10 cellular contexts compared by ENCODE assay signal in the genomic region with DNA sequence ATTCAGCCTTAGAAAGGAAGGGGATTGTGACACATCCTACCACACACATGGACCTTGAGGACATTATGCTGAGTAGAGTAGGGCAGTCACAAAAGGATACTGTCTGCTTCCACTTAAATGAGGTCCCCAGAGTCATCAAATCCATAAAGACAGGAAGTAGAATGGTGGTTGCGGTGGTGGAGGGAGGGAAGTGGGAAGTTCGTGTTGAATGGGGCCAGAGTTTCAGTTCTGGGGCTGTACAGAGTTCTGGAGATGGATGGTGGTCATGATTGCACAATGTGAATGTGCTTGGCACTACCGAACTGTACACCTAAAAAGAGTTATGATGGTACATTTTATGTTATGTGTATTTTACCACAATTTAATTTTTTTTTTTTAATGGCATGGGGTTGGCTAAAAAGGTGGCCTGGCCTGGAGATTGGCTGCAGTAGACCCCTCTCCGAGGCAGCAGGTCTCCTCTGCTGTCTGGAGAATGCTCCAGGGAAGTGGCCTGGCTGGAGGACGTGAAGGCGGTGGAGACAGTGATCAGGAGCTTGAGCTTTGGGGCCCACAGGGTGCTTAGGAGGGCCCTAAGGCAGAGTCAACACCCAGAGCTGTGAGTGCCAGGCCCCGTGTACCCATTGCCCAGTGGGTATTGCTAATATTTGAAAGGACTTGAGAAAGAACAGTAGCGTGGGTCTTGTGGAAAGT. TPM values are rescaled to one million over a fixed set of nuclear protein-coding genes. Genes with fewer than 3 reads are reported as not detected.
DNase-seq lines count a peak whose midpoint lies in the region; ATAC-seq and TF ChIP-seq lines count a peak whose summit lies in the region.
"Had no signal": no experiment of that assay in that cellular context is flagged by ENCODE, and none has a peak within 500 bp of the region (broad histone marks: within the 10 kb centered on the region; RNA-seq: fewer than 3 reads in every experiment).

No MANE protein-coding gene starts in this region.

- TF ChIP-seq POLR2A in erythroblast (IDR thresholded peaks at IDR 0.05; ENCODE audit: low read length), result no peak

- H3K36me3 Mint-ChIP-seq in activated B cell treated with CpG ODN at 0.5 μM for 24 hours (ENCODE audit: low read depth), result peaks cover 79% of the 10 kb centered on the region
- peaks cover 64% of the 10 kb centered on the region for H3K36me3 Mint-ChIP-seq in stimulated activated effector memory CD8-positive, alpha-beta T cell treated with anti-CD3 and anti-CD28 coated beads, Interleukin-12 subunit alpha, Interleukin-12 subunit beta, amount 100 ng/mL, for 72 hours

- ATAC-seq in activated B cell treated with CpG ODN at 0.5 μM for 24 hours (ENCODE audit: low read depth), result no peak
- peak; percentile 28 to 38 for ATAC-seq in left cardiac atrium
- ATAC-seq in stimulated activated effector memory CD8-positive, alpha-beta T cell treated with anti-CD3 and anti-CD28 coated beads, Interleukin-12 subunit alpha, Interleukin-12 subunit beta, amount 100 ng/mL, for 72 hours, result no peak
- no peak for ATAC-seq in HG03280 (IDR thresholded peaks at IDR 0.05; ENCODE audit: unreplicated experiment)
- no peak for ATAC-seq in HG03442 (IDR thresholded peaks at IDR 0.05; ENCODE audit: unreplicated experiment)

- intact Hi-C loops in activated B cell treated with CpG ODN at 0.5 μM for 24 hours (cut with micrococcal nuclease), result loop anchor here (1.0 to 2.0 kb wide), 6 partner anchors 9 to 167 kb away; a partner anchor contains a TSS
- intact Hi-C loops in left cardiac atrium (cut with DNase I), result no loop called here

- no peak for TF ChIP-seq CTCF in activated B cell treated with CpG ODN at 0.5 μM for 24 hours (IDR thresholded peaks at IDR 0.05)

- peaks cover 67% of the 10 kb centered on the region for H3K4me1 Mint-ChIP-seq in activated B cell treated with CpG ODN at 0.5 μM for 24 hours
- H3K4me1 Mint-ChIP-seq in stimulated activated effector memory CD8-positive, alpha-beta T cell treated with anti-CD3 and anti-CD28 coated beads, Interleukin-12 subunit alpha, Interleukin-12 subunit beta, amount 100 ng/mL, for 72 hours, result peaks cover 22% of the 10 kb centered on the region

- peak; percentile 86 for DNase-seq in KBM-7
- DNase-seq in activated B cell treated with CpG ODN at 0.5 μM for 24 hours, result no peak
- no peak for DNase-seq in left cardiac atrium
- no peak for DNase-seq in stimulated activated effector memory CD8-positive, alpha-beta T cell treated with anti-CD3 and anti-CD28 coated beads, Interleukin-12 subunit alpha, Interleukin-12 subunit beta, amount 100 ng/mL, for 72 hours (ENCODE audit: low spot score in 2 of 2)
- no peak for DNase-seq in erythroblast (lab: John Stamatoyannopoulos, UW)
- no peak for DNase-seq in cerebellar cortex (ENCODE audit: low spot score)
- DNase-seq: activated gamma-delta T cell treated with Interleukin-2 at 50 U/mL for 16 hours, RPMI8226 had no signal

- no peaks in the 10 kb centered on the region for H3K27me3 Mint-ChIP-seq in activated B cell treated with CpG ODN at 0.5 μM for 24 hours

- POLR2A ChIA-PET in activated B cell treated with CpG ODN at 0.5 μM for 24 hours (lab: Charles Lee), result interaction anchor here (1.5 to 2.6 kb wide), 4 partner anchors 11 to 73 kb away, joined by 7 to 13 read pairs (median 9); no protein-coding TSS in a partner anchor

- CTCF ChIA-PET in activated B cell treated with CpG ODN at 0.5 μM for 24 hours (lab: Charles Lee), result interaction anchor here (2.3 to 3.8 kb wide), 2 partner anchors 12 to 72 kb away, joined by 24 to 26 read pairs; no protein-coding TSS in a partner anchor

- H3K9me3 Mint-ChIP-seq in activated B cell treated with CpG ODN at 0.5 μM for 24 hours, result no peaks in the 10 kb centered on the region
- H3K9me3 Mint-ChIP-seq in stimulated activated effector memory CD8-positive, alpha-beta T cell treated with anti-CD3 and anti-CD28 coated beads, Interleukin-12 subunit alpha, Interleukin-12 subunit beta, amount 100 ng/mL, for 72 hours, result no peaks in the 10 kb centered on the region

- no peak overlapping the region for H3K4me3 Mint-ChIP-seq in activated B cell treated with CpG ODN at 0.5 μM for 24 hours
- H3K4me3 Mint-ChIP-seq in stimulated activated effector memory CD8-positive, alpha-beta T cell treated with anti-CD3 and anti-CD28 coated beads, Interleukin-12 subunit alpha, Interleukin-12 subunit beta, amount 100 ng/mL, for 72 hours, result no peak overlapping the region

- H3K27ac Mint-ChIP-seq in activated B cell treated with CpG ODN at 0.5 μM for 24 hours, result peak overlapping the region; percentile 75
- H3K27ac Mint-ChIP-seq in stimulated activated effector memory CD8-positive, alpha-beta T cell treated with anti-CD3 and anti-CD28 coated beads, Interleukin-12 subunit alpha, Interleukin-12 subunit beta, amount 100 ng/mL, for 72 hours, result peak overlapping the region; percentile 17

- in situ Hi-C loops in KBM-7 (cut with MboI; ENCODE audit: low pct_unique_long_range_greater_than_20kb, low sequenced_read_pairs), result no loop called here

RNA-seq across cellular contexts. Expression of a gene that starts 30.4 kb away (rescaled TPM):
- total RNA-seq in activated B cell treated with CpG ODN at 0.5 μM for 24 hours (66.8 and 71.1 TPM in 2 replicates), left cardiac atrium (10 to 100 TPM; 47.3 TPM)

RNA-seq across cellular contexts. Expression of a gene that starts 46.2 kb away (rescaled TPM):
- total RNA-seq in activated B cell treated with CpG ODN at 0.5 μM for 24 hours (42.3 and 47.2 TPM in 2 replicates), left cardiac atrium (10 to 100 TPM; 33.1 to 39.7 TPM)

RNA-seq across cellular contexts. Expression of a gene that starts 57.9 kb away (rescaled TPM):
- total RNA-seq in activated B cell treated with CpG ODN at 0.5 μM for 24 hours, result 0.53 and 0.66 TPM in 2 replicates
- 1 to 10 TPM; 5.4 to 5.5 TPM for total RNA-seq in left cardiac atrium

Comparison
In these comparisons a context has a peak if more than half of its experiments do, and no peak if none do; other contexts are left out.
1. ATAC-seq: peak in left cardiac atrium (2 of 2); none in activated B cell treated with CpG ODN at 0.5 μM for 24 hours (single experiment), stimulated activated effector memory CD8-positive, alpha-beta T cell treated with anti-CD3 and anti-CD28 coated beads, Interleukin-12 subunit alpha, Interleukin-12 subunit beta, amount 100 ng/mL, for 72 hours (single experiment), HG03280 (single experiment) and HG03442 (single experiment).